ENCODE assay signal across 24 cellular contexts in genomic region chr21:29085106-29085752, GRCh38.
"Had no signal": no experiment of that assay in that cellular context is flagged by ENCODE, and none has a peak within 500 bp of the region (broad histone marks: within the 10 kb centered on the region; RNA-seq: fewer than 3 reads in every experiment).

No MANE protein-coding gene starts in this region.

- DNase-seq: activated CD4-positive, alpha-beta memory T cell treated with anti-CD3 and anti-CD28 coated beads for 36 hours; activated CD4-positive, alpha-beta T cell treated with anti-CD3 and anti-CD28 coated beads, Interleukin-2, amount 10 ng/mL, durations not matched to agents 7 days and 5 days; activated CD4-positive, CD25-positive, alpha-beta regulatory T cell; activated CD8-positive, alpha-beta memory T cell treated with anti-CD3 and anti-CD28 coated beads for 24 hours; activated gamma-delta T cell; activated naive CD4-positive, alpha-beta T cell treated with anti-CD3 and anti-CD28 coated beads for 36 hours; activated T-cell treated with anti-CD3 and anti-CD28 coated beads for 4 hours; activated T-cell treated with anti-CD3 and anti-CD28 coated beads, Interleukin-2, amount 50 U/mL, for 48 hours; amygdala; NCI-H1048; NCI-H146; NCI-H187 treated with DMSO at 0.1 percent for 48 hours; NCI-H2081 treated with DMSO at 0.1 percent for 48 hours; NCI-H2171 treated with DMSO at 0.1 percent for 48 hours; NCI-H226; NCI-H510A; NCI-H526 treated with DMSO at 0.1 percent for 48 hours; NCI-H82; OCI-M1; RPMI8226; T-helper 1 cell had no signal

- FAIRE-seq: astrocyte had no signal

- H3K4me3 ChIP-seq: SK-N-MC had no signal

- H3K27ac ChIP-seq: SK-N-MC, VCaP had no signal
